1 cellular context compared by ENCODE assay signal in genomic region chr5:128596071-128596470, GRCh38.
TF ChIP-seq lines count a peak whose summit lies in the region.

No MANE protein-coding gene starts in this region.

TF ChIP-seq in HEK293, 187 proteins besides CTCF, POLR2A, EP300 and RAD21:
- TF ChIP-seq ZNF18 (tag by site-specific recombination; IDR thresholded peaks at IDR 0.05) (no peak), ZNF37A (tag by site-specific recombination; IDR thresholded peaks at IDR 0.05) (no peak), ZNF426 (tag by site-specific recombination; IDR thresholded peaks at IDR 0.05) (no peak), ZNF26 (tag by site-specific recombination; IDR thresholded peaks at IDR 0.05) (no peak), ZNF266 (tag by site-specific recombination; IDR thresholded peaks at IDR 0.05; ENCODE audit: low read depth) (no peak), HOXC10 (CRISPR knock-in tag; IDR thresholded peaks at IDR 0.05) (no peak), ZNF174 (tag by site-specific recombination; IDR thresholded peaks at IDR 0.05) (no peak), ZNF169 (tag by site-specific recombination; IDR thresholded peaks at IDR 0.05) (no peak), ZBTB21 (tag by site-specific recombination; IDR thresholded peaks at IDR 0.05) (no peak), ZBTB17 (tag by site-specific recombination; IDR thresholded peaks at IDR 0.05) (no peak), ZNF660 (tag by site-specific recombination; IDR thresholded peaks at IDR 0.05) (0 out of 2 replicates have a peak, but pooled peaks have one; percentile 25), ZNF404 (tag by site-specific recombination; IDR thresholded peaks at IDR 0.05) (no peak), SP7 (tag by site-specific recombination; IDR thresholded peaks at IDR 0.05) (no peak), ZNF777 (tag by site-specific recombination; IDR thresholded peaks at IDR 0.05; ENCODE audit: borderline replicate concordance) (no peak), ZNF292 (tag by site-specific recombination; IDR thresholded peaks at IDR 0.05; ENCODE audit: borderline replicate concordance, low read depth) (no peak)
- TF ChIP-seq, protein P1, sequence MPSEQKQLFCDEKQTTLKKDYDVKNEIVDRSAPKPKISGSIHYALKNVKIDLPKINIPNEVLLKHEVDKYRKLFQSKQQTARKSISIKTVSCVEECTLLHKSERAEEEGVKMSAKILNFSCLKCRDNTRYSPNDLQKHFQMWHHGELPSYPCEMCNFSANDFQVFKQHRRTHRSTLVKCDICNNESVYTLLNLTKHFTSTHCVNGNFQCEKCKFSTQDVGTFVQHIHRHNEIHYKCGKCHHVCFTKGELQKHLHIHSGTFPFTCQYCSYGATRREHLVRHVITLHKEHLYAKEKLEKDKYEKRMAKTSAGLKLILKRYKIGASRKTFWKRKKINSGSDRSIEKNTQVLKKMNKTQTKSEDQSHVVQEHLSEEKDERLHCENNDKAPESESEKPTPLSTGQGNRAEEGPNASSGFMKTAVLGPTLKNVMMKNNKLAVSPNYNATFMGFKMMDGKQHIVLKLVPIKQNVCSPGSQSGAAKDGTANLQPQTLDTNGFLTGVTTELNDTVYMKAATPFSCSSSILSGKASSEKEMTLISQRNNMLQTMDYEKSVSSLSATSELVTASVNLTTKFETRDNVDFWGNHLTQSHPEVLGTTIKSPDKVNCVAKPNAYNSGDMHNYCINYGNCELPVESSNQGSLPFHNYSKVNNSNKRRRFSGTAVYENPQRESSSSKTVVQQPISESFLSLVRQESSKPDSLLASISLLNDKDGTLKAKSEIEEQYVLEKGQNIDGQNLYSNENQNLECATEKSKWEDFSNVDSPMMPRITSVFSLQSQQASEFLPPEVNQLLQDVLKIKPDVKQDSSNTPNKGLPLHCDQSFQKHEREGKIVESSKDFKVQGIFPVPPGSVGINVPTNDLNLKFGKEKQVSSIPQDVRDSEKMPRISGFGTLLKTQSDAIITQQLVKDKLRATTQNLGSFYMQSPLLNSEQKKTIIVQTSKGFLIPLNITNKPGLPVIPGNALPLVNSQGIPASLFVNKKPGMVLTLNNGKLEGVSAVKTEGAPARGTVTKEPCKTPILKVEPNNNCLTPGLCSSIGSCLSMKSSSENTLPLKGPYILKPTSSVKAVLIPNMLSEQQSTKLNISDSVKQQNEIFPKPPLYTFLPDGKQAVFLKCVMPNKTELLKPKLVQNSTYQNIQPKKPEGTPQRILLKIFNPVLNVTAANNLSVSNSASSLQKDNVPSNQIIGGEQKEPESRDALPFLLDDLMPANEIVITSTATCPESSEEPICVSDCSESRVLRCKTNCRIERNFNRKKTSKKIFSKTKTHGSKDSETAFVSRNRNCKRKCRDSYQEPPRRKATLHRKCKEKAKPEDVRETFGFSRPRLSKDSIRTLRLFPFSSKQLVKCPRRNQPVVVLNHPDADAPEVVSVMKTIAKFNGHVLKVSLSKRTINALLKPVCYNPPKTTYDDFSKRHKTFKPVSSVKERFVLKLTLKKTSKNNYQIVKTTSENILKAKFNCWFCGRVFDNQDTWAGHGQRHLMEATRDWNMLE (tag by site-specific recombination; conservative IDR thresholded peaks at IDR 0.05; ENCODE audit: low read depth) = no peak
- TF ChIP-seq, protein P2, sequence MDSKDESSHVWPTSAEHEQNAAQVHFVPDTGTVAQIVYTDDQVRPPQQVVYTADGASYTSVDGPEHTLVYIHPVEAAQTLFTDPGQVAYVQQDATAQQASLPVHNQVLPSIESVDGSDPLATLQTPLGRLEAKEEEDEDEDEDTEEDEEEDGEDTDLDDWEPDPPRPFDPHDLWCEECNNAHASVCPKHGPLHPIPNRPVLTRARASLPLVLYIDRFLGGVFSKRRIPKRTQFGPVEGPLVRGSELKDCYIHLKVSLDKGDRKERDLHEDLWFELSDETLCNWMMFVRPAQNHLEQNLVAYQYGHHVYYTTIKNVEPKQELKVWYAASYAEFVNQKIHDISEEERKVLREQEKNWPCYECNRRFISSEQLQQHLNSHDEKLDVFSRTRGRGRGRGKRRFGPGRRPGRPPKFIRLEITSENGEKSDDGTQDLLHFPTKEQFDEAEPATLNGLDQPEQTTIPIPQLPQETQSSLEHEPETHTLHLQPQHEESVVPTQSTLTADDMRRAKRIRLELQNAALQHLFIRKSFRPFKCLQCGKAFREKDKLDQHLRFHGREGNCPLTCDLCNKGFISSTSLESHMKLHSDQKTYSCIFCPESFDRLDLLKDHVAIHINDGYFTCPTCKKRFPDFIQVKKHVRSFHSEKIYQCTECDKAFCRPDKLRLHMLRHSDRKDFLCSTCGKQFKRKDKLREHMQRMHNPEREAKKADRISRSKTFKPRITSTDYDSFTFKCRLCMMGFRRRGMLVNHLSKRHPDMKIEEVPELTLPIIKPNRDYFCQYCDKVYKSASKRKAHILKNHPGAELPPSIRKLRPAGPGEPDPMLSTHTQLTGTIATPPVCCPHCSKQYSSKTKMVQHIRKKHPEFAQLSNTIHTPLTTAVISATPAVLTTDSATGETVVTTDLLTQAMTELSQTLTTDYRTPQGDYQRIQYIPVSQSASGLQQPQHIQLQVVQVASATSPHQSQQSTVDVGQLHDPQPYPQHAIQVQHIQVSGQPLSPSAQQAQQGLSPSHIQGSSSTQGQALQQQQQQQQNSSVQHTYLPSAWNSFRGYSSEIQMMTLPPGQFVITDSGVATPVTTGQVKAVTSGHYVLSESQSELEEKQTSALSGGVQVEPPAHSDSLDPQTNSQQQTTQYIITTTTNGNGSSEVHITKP (tag by site-specific recombination; IDR thresholded peaks at IDR 0.05) = 0 out of 2 replicates have a peak, but pooled peaks have one; percentile 14
